In the genomic region with DNA sequence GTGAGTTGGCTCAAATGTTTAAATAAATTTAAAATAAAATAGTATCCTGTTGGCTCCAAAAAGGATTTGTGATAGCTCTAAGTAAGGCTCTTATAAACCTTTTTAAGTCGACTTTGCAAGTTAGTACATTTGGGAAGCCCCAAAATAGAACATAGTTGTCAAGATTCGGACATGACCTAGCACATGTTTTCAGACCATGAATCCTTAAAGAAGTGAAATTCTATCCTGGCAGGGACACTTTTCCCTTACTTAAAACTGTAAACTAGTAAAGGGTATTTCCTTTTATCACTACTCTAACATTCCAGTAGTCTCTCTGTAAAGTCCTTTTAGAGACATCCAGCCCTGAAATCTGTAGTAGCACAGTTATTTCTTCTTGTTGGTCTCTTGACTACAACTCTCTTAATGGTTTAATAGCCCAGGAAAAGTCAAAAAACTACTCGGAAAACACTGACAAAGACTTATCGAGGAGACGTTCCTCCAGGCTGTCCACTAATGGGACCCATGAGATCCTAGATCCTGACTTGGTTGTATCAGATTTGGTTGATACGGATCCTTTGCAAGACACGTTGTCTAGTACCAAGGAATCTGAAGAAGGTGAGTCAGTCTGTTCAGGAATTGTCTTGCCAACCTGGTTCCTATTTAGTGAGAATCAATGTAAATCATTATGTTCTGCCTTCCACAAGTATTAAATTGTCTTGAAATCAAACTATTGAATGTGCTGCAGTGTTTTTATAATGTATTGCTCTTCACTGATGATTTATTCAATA, we compare ENCODE assay signal across 11 cellular contexts.
DNase-seq lines count a peak whose midpoint lies in the region; ATAC-seq and TF ChIP-seq lines count a peak whose summit lies in the region.
"Had no signal": no experiment of that assay in that cellular context is flagged by ENCODE, and none has a peak within 500 bp of the region (broad histone marks: within the 10 kb centered on the region; RNA-seq: fewer than 3 reads in every experiment).

No MANE protein-coding gene starts in this region.

- H3K4me3 ChIP-seq in ACC112 (ENCODE audit: low read depth, low read length): peak overlapping the region; percentile 69
- peak overlapping the region; percentile 57 for H3K4me3 ChIP-seq in osteoblast (ENCODE audit: insufficient read depth, low read length)
- H3K4me3 ChIP-seq in H7 (ENCODE audit: insufficient read depth, low read depth, low read length): no peak overlapping the region
- H3K4me3 ChIP-seq in right lobe of liver: no peak overlapping the region

- no peak for ATAC-seq in central memory CD8-positive, alpha-beta T cell (replicated peaks; ENCODE audit: extremely low read depth, poor library complexity, severe bottlenecking)
- no peak for ATAC-seq in GM21447 (IDR thresholded peaks at IDR 0.05; ENCODE audit: unreplicated experiment)
- ATAC-seq in right lobe of liver: no peak

- WGBS in right lobe of liver (ENCODE audit: insufficient coverage, low coverage, low lambda C conversion rate, missing lambda C conversion rate): 73% methylated on average over 7 of the region's 7 CpGs

- no peaks in the 10 kb centered on the region for H4K20me1 ChIP-seq in osteoblast (ENCODE audit: insufficient read depth, low read length)

- H3K9me3 ChIP-seq in osteoblast (ENCODE audit: low read depth, low read length) (no peaks in the 10 kb centered on the region), right lobe of liver (no peaks in the 10 kb centered on the region)

- H3K9me3 Mint-ChIP-seq in central memory CD8-positive, alpha-beta T cell: no peaks in the 10 kb centered on the region

- peak overlapping the region; percentile 10 for H3K27ac Mint-ChIP-seq in central memory CD8-positive, alpha-beta T cell (ENCODE audit: low read depth)

- H2AFZ ChIP-seq in ACC112 (ENCODE audit: low read length, unreplicated experiment) (peak overlapping the region; percentile 56), osteoblast (ENCODE audit: low read length) (no peak overlapping the region)

- peaks cover 57% of the 10 kb centered on the region for H3K36me3 Mint-ChIP-seq in central memory CD8-positive, alpha-beta T cell (ENCODE audit: insufficient read depth)

- intact Hi-C loops in right lobe of liver (cut with DNase I): no loop called here

- H3K4me3 Mint-ChIP-seq in central memory CD8-positive, alpha-beta T cell: no peak overlapping the region

- H3K4me1 Mint-ChIP-seq in central memory CD8-positive, alpha-beta T cell: peaks cover 7% of the 10 kb centered on the region

- H3K36me3 ChIP-seq in ACC112 (ENCODE audit: insufficient read depth, low read length) (peaks cover 3% of the 10 kb centered on the region; the same call in 1 of the 2 replicates), osteoblast (ENCODE audit: insufficient read depth, low read length) (no peaks in the 10 kb centered on the region), H7 (replicated peaks; ENCODE audit: control insufficient read depth, insufficient read depth, low read length) (peaks cover 3% of the 10 kb centered on the region), right lobe of liver (no peaks in the 10 kb centered on the region)

- peaks cover 27% of the 10 kb centered on the region for H3K4me1 ChIP-seq in ACC112 (ENCODE audit: control insufficient read depth, insufficient read depth, low read length, unreplicated experiment)
- H3K4me1 ChIP-seq in osteoblast (ENCODE audit: insufficient read depth, low read length): peaks cover 54% of the 10 kb centered on the region
- no peaks in the 10 kb centered on the region for H3K4me1 ChIP-seq in right lobe of liver

- no peak for TF ChIP-seq CTCF in osteoblast (IDR thresholded peaks at IDR 0.05; ENCODE audit: extremely low read depth, low read depth, low read length)
- TF ChIP-seq CTCF in right lobe of liver (IDR thresholded peaks at IDR 0.05): no peak

- H3K27ac ChIP-seq in ACC112 (ENCODE audit: low read depth, low read length): peak overlapping the region; percentile 88
- H3K27ac ChIP-seq in osteoblast (ENCODE audit: low read depth, low read length): peak overlapping the region; percentile 91
- peak overlapping the region in 1 of 3 donors; percentile 3 for H3K27ac ChIP-seq in right lobe of liver
- H3K27ac ChIP-seq: KMS-11 had no signal

- peaks cover 9% of the 10 kb centered on the region for H3K79me2 ChIP-seq in ACC112 (ENCODE audit: control insufficient read depth, insufficient read depth, low read length, unreplicated experiment)
- peaks cover 26% of the 10 kb centered on the region for H3K79me2 ChIP-seq in osteoblast (ENCODE audit: insufficient read depth, low read length)

- peak; percentile 71 for DNase-seq in LHCN-M2 (ENCODE audit: low read depth)
- no peak for DNase-seq in central memory CD8-positive, alpha-beta T cell (ENCODE audit: low spot score in 2 of 2)
- DNase-seq in osteoblast (ENCODE audit: insufficient read length, low spot score, missing footprints): peak; percentile 4
- DNase-seq in H7: no peak
- no peak for DNase-seq in COLO829 (ENCODE audit: low spot score)
- no peak for DNase-seq in right lobe of liver
- DNase-seq: NCI-H446 treated with DMSO at 0.1 percent for 48 hours had no signal

- H3K27me3 Mint-ChIP-seq in central memory CD8-positive, alpha-beta T cell: no peaks in the 10 kb centered on the region

- TF ChIP-seq POLR2A in right lobe of liver (IDR thresholded peaks at IDR 0.05): no peak

- H3K4me2 ChIP-seq in osteoblast (ENCODE audit: insufficient read depth, low read length): peak overlapping the region; percentile 81
- H3K4me2 ChIP-seq: KMS-11 had no signal

- H3K27me3 ChIP-seq in ACC112 (ENCODE audit: insufficient read depth, low read length): no peaks in the 10 kb centered on the region
- no peaks in the 10 kb centered on the region for H3K27me3 ChIP-seq in osteoblast (ENCODE audit: insufficient read depth, low read length)
- no peaks in the 10 kb centered on the region for H3K27me3 ChIP-seq in H7 (ENCODE audit: control insufficient read depth, insufficient read depth, low read length)
- no peaks in the 10 kb centered on the region for H3K27me3 ChIP-seq in right lobe of liver
- H3K27me3 ChIP-seq: dorsolateral prefrontal cortex had no signal

Comparison
In these comparisons a context has a peak if more than half of its experiments do, and no peak if none do; other contexts are left out.
1. H3K4me3 ChIP-seq: peak in ACC112 (single experiment) and osteoblast (single experiment); none in H7 (single experiment) and right lobe of liver (0 of 3).
2. DNase-seq: peak in LHCN-M2 (single experiment) and osteoblast (single experiment); none in central memory CD8-positive, alpha-beta T cell (0 of 2), H7 (single experiment), COLO829 (single experiment) and right lobe of liver (0 of 3).